ENCODE assay signal across 23 cellular contexts in the genomic region with DNA sequence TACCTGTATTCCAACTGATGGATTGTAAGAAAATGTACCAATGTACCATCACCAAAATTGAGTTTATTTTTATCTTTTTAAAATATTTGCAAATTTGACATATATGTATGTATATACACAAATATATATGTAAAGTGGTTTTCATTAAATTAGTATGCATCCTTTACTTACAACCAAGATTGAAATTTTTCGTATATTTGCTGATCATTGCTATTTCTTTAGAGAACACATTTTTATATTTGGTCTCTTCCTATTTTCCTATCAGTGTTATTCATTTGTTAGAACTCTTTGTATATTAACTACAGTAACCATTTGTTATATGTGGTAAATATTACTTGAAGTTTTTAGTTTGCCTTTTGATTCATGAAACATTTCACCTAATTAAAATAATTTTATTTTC.
"Had no signal": no experiment of that assay in that cellular context is flagged by ENCODE, and none has a peak within 500 bp of the region (broad histone marks: within the 10 kb centered on the region; RNA-seq: fewer than 3 reads in every experiment).

No MANE protein-coding gene starts in this region.

- DNase-seq: effector CD8-positive, alpha-beta T cell; effector memory CD8-positive, alpha-beta T cell; endodermal cell; erythroblast; foreskin keratinocyte; gastrocnemius medialis; glutamatergic neuron; head of caudate nucleus; heart right ventricle; hippocampal formation; left cardiac atrium; left lung; left ventricle myocardium superior; lower lobe of right lung; mesenchymal stem cell; mucosa of descending colon; naive B cell had no signal

- H3K4me3 ChIP-seq: coronary artery, gastrocnemius medialis, heart right ventricle, left lung, lower lobe of right lung, mucosa of descending colon had no signal

- FAIRE-seq: colon, endometrium, keratinocyte had no signal

- H3K4me1 ChIP-seq: foreskin keratinocyte had no signal

- H3K27me3 ChIP-seq: gastrocnemius medialis, heart right ventricle, left lung had no signal

- H3K27ac ChIP-seq: coronary artery, epithelial cell of prostate, foreskin keratinocyte, gastrocnemius medialis, left lung, lower lobe of right lung had no signal

- ATAC-seq: effector memory CD8-positive, alpha-beta T cell; esophagus mucosa; foreskin keratinocyte; gastrocnemius medialis; heart right ventricle; left cardiac atrium; left lung; left ventricle myocardium superior; lower lobe of right lung; mucosa of descending colon had no signal

- H3K36me3 ChIP-seq: gastrocnemius medialis, left lung, lower lobe of right lung had no signal

- H3K9me3 ChIP-seq: gastrocnemius medialis, heart right ventricle, left lung, lower lobe of right lung, mucosa of descending colon had no signal
